ENCODE assay signal across 1 cellular context in the genomic region with DNA sequence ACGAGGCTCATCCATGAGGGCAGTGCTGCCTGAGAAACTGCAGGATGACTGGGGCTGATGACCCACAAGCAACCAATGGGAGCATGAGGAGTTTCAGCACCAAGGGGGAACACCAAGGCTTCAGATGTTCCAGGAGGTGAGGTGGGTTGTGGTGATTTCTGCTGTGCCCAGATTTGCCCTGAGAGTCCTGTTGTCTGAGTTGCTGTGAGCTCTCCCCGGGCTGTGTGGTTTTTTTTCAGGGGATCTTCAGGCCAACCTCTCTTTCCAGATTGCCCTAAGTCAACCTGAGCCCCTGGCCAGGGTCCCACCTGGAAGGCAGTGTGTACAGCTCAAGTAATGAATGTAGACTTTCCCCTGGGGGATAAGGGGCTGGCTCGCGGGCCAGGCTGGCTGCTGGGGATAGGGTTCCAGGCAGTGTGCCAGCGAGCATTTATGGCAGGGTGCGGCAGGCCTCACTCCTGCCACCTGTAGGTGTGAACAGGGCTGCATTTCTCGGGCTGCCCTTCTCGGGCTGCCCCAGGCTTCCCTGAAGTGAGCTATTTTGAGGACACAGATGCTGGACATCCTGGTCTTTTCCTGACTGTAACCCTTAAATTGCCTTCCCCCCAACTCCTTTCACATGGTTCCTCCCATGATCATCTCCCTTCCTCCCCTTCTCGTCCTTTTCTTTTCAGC.
A peak's percentile ranks its signal among the peaks of the same experiment; 100 is the strongest.
TF ChIP-seq lines count a peak whose summit lies in the region.

No MANE protein-coding gene starts in this region.

TF ChIP-seq in GM12878, 131 proteins besides CTCF, POLR2A, EP300 and RAD21:
- peak; percentile 23; the same call in 1 of the 2 replicates for TF ChIP-seq SMC3 (IDR thresholded peaks at IDR 0.05; ENCODE audit: borderline replicate concordance, low read length)
- TF ChIP-seq SREBF2 (IDR thresholded peaks at IDR 0.05; ENCODE audit: low read length), result no peak
